ENCODE assay signal across 12 cellular contexts in the genomic region with DNA sequence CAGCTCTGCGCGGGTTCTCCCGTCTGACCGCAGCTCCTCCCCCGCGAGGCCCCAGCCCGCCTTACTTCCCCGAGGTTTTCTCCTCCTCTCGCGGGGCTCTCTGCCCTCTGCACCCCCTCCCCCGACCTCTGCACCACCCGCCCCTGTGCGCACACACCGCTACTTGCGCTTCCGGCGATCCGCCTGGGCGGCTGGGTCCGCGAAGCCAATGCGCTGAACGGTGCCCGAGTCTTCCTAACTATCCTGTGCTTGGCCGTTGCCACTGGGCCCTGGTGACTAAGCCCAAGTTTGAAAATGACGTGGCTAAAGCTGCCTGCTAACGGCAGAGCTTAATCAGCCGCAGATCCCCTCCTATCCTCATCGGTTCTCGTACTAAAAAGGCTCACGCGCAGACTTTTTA. TPM values are rescaled to one million over a fixed set of nuclear protein-coding genes. Genes with fewer than 3 reads are reported as not detected.
DNase-seq lines count a peak whose midpoint lies in the region; ATAC-seq and TF ChIP-seq lines count a peak whose summit lies in the region.
"Had no signal": no experiment of that assay in that cellular context is flagged by ENCODE, and none has a peak within 500 bp of the region (broad histone marks: within the 10 kb centered on the region; RNA-seq: fewer than 3 reads in every experiment).

No MANE protein-coding gene starts in this region.

- peaks cover 3% of the 10 kb centered on the region for H3K4me1 ChIP-seq in ACC112 (ENCODE audit: control insufficient read depth, insufficient read depth, low read length, unreplicated experiment)
- peaks cover 0 to 19% of the 10 kb centered on the region in 2 donors for H3K4me1 ChIP-seq in uterus

- H3K27me3 Mint-ChIP-seq in activated CD4-positive, alpha-beta memory T cell treated with anti-CD3 and anti-CD28 coated beads, Interleukin-2, amount 10 ng/mL, durations not matched to agents 7 days and 5 days: peaks cover 90% of the 10 kb centered on the region

- H2AFZ ChIP-seq in ACC112 (ENCODE audit: low read length, unreplicated experiment): no peak overlapping the region

- H3K27me3 ChIP-seq in ACC112 (ENCODE audit: insufficient read depth, low read length): peaks cover 99% of the 10 kb centered on the region
- H3K27me3 ChIP-seq in uterus: peaks cover 19 to 73% of the 10 kb centered on the region in 2 donors

- DNase-seq in GM12865 (ENCODE audit: low read depth) (peak; percentile 64), iPS-NIHi11 (ENCODE audit: low spot score) (peak; percentile 59), OCI-M1 (lab: John Stamatoyannopoulos, UW) (no peak), uterus (no peak), midbrain (lab: John Stamatoyannopoulos, UW) (no peak)
- no peak for DNase-seq in activated CD4-positive, alpha-beta memory T cell treated with anti-CD3 and anti-CD28 coated beads, Interleukin-2, amount 10 ng/mL, durations not matched to agents 7 days and 5 days
- DNase-seq: colonic mucosa, DND-41, NCI-H146, T1000 had no signal

- no peak for TF ChIP-seq POLR2A in uterus (IDR thresholded peaks at IDR 0.05)

- TF ChIP-seq CTCF in GM12865 (IDR thresholded peaks at IDR 0.05; ENCODE audit: insufficient read depth, low read depth, low read length, missing control alignments) (no peak), uterus (IDR thresholded peaks at IDR 0.05) (no peak)

- peaks cover 25% of the 10 kb centered on the region for H3K4me1 Mint-ChIP-seq in activated CD4-positive, alpha-beta memory T cell treated with anti-CD3 and anti-CD28 coated beads, Interleukin-2, amount 10 ng/mL, durations not matched to agents 7 days and 5 days

- H3K9me3 Mint-ChIP-seq in activated CD4-positive, alpha-beta memory T cell treated with anti-CD3 and anti-CD28 coated beads, Interleukin-2, amount 10 ng/mL, durations not matched to agents 7 days and 5 days: no peaks in the 10 kb centered on the region

- H3K9me3 ChIP-seq in uterus: no peaks in the 10 kb centered on the region
- H3K9me3 ChIP-seq: colonic mucosa had no signal

- H3K79me2 ChIP-seq in ACC112 (ENCODE audit: control insufficient read depth, insufficient read depth, low read length, unreplicated experiment): no peaks in the 10 kb centered on the region

- intact Hi-C loops in uterus (cut with DNase I; ENCODE audit: low total_unique reads): no loop called here

- ATAC-seq in HG02852 (IDR thresholded peaks at IDR 0.05; ENCODE audit: unreplicated experiment): no peak

- CTCF ChIA-PET in activated CD4-positive, alpha-beta memory T cell treated with anti-CD3 and anti-CD28 coated beads, Interleukin-2, amount 10 ng/mL, durations not matched to agents 7 days and 5 days (lab: Charles Lee): no interaction called here

- H3K27ac Mint-ChIP-seq in activated CD4-positive, alpha-beta memory T cell treated with anti-CD3 and anti-CD28 coated beads, Interleukin-2, amount 10 ng/mL, durations not matched to agents 7 days and 5 days: no peak overlapping the region

- no peaks in the 10 kb centered on the region for H3K36me3 ChIP-seq in ACC112 (ENCODE audit: insufficient read depth, low read length)
- H3K36me3 ChIP-seq in uterus: no peaks in the 10 kb centered on the region
- H3K36me3 ChIP-seq: colonic mucosa had no signal

- H3K36me3 Mint-ChIP-seq in activated CD4-positive, alpha-beta memory T cell treated with anti-CD3 and anti-CD28 coated beads, Interleukin-2, amount 10 ng/mL, durations not matched to agents 7 days and 5 days (ENCODE audit: low read depth): peaks cover 14% of the 10 kb centered on the region

- no peak overlapping the region for H3K27ac ChIP-seq in ACC112 (ENCODE audit: low read depth, low read length)
- no peak overlapping the region for H3K27ac ChIP-seq in uterus
- H3K27ac ChIP-seq: colonic mucosa had no signal

- POLR2A ChIA-PET in activated CD4-positive, alpha-beta memory T cell treated with anti-CD3 and anti-CD28 coated beads, Interleukin-2, amount 10 ng/mL, durations not matched to agents 7 days and 5 days (lab: Charles Lee): no interaction called here

- peak overlapping the region; percentile 14 for H3K4me3 Mint-ChIP-seq in activated CD4-positive, alpha-beta memory T cell treated with anti-CD3 and anti-CD28 coated beads, Interleukin-2, amount 10 ng/mL, durations not matched to agents 7 days and 5 days

- H3K4me3 ChIP-seq in ACC112 (ENCODE audit: low read depth, low read length): peak overlapping the region; percentile 37
- peak overlapping the region; percentile 5; the same call in 1 of the 2 replicates for H3K4me3 ChIP-seq in GM12865 (ENCODE audit: low read depth, low read length)
- no peak overlapping the region for H3K4me3 ChIP-seq in uterus
- H3K4me3 ChIP-seq: colonic mucosa had no signal

RNA-seq across cellular contexts. Expression of a gene that starts 6.2 kb away (rescaled TPM):
- not detected for total RNA-seq in activated CD4-positive, alpha-beta memory T cell treated with anti-CD3 and anti-CD28 coated beads, Interleukin-2, amount 10 ng/mL, durations not matched to agents 7 days and 5 days
- under 1 TPM in 1 of 4 donors, not detected in 3; 0.07 TPM for total RNA-seq in uterus

Comparison
In these comparisons a context has a peak if more than half of its experiments do, and no peak if none do; other contexts are left out.
1. H3K4me3 ChIP-seq: peak in ACC112 (single experiment) and GM12865 (single experiment); none in uterus (0 of 2).
2. DNase-seq: peak in GM12865 (single experiment) and iPS-NIHi11 (single experiment); none in activated CD4-positive, alpha-beta memory T cell treated with anti-CD3 and anti-CD28 coated beads, Interleukin-2, amount 10 ng/mL, durations not matched to agents 7 days and 5 days (single experiment), OCI-M1 (single experiment), uterus (0 of 2) and midbrain (single experiment).